ENCODE assay signal across 1 cellular context in genomic region chr20:50298554-50299324, GRCh38.
TF ChIP-seq lines count a peak whose summit lies in the region.

No MANE protein-coding gene starts in this region.

TF ChIP-seq in HepG2, 621 proteins besides CTCF, POLR2A, EP300 and RAD21 (continued from another document and continues in another):
- no peak for TF ChIP-seq ZFP36 (IDR thresholded peaks at IDR 0.05; ENCODE audit: borderline replicate concordance, low read depth, low read length, partially characterized antibody)
- TF ChIP-seq SIX4 (CRISPR knock-in tag; IDR thresholded peaks at IDR 0.05), result no peak
- TF ChIP-seq HNF4A (CRISPR knock-in tag; IDR thresholded peaks at IDR 0.05), result peak; percentile 80
- no peak for TF ChIP-seq NFIC (IDR thresholded peaks at IDR 0.05; ENCODE audit: low read length)
- no peak for TF ChIP-seq BCL6 (CRISPR knock-in tag; IDR thresholded peaks at IDR 0.05)
- TF ChIP-seq ZNF598 (CRISPR knock-in tag; IDR thresholded peaks at IDR 0.05; ENCODE audit: borderline replicate concordance), result no peak
- no peak for TF ChIP-seq ZNF547 (CRISPR knock-in tag; IDR thresholded peaks at IDR 0.05)
- TF ChIP-seq HNRNPLL (IDR thresholded peaks at IDR 0.05; ENCODE audit: low read depth, low read length, poor library complexity, severe bottlenecking), result peak; percentile 30
- TF ChIP-seq GABPB1 (CRISPR knock-in tag; IDR thresholded peaks at IDR 0.05), result peak; percentile 45; the same call in 1 of the 2 replicates
- TF ChIP-seq HMGXB3 (CRISPR knock-in tag; IDR thresholded peaks at IDR 0.05; ENCODE audit: borderline replicate concordance), result 0 out of 2 replicates have a peak, but pooled peaks have one; percentile 26
- TF ChIP-seq ZNF761 (CRISPR knock-in tag; conservative IDR thresholded peaks at IDR 0.05), result no peak
- TF ChIP-seq ZSCAN12 (CRISPR knock-in tag; IDR thresholded peaks at IDR 0.05), result no peak
- 0 out of 2 replicates have a peak, but pooled peaks have one; percentile 56 for TF ChIP-seq ZNF280B (CRISPR knock-in tag; IDR thresholded peaks at IDR 0.05; ENCODE audit: borderline replicate concordance)
- no peak for TF ChIP-seq SNAI1 (CRISPR knock-in tag; IDR thresholded peaks at IDR 0.05; ENCODE audit: borderline replicate concordance)
- no peak for TF ChIP-seq ZNF746 (CRISPR knock-in tag; IDR thresholded peaks at IDR 0.05)
- peak; percentile 66; the same call in 1 of the 2 replicates for TF ChIP-seq MTA1 (CRISPR knock-in tag; IDR thresholded peaks at IDR 0.05; ENCODE audit: borderline replicate concordance)
- no peak for TF ChIP-seq IRF1 (CRISPR knock-in tag; IDR thresholded peaks at IDR 0.05; ENCODE audit: low read depth)
- TF ChIP-seq PRDM10 (CRISPR knock-in tag; IDR thresholded peaks at IDR 0.05; ENCODE audit: low read depth), result no peak
- no peak for TF ChIP-seq CREB3 (CRISPR knock-in tag; IDR thresholded peaks at IDR 0.05)
- 0 out of 2 replicates have a peak, but pooled peaks have one; percentile 14 for TF ChIP-seq ZNF501 (CRISPR knock-in tag; IDR thresholded peaks at IDR 0.05)
- TF ChIP-seq ZNF496 (CRISPR knock-in tag; IDR thresholded peaks at IDR 0.05; ENCODE audit: insufficient replicate concordance), result no peak
- TF ChIP-seq HOXA3 (CRISPR knock-in tag; IDR thresholded peaks at IDR 0.05), result peak; percentile 79
- no peak for TF ChIP-seq ZNF138 (CRISPR knock-in tag; IDR thresholded peaks at IDR 0.05; ENCODE audit: low read depth)
- TF ChIP-seq FOXK2 (IDR thresholded peaks at IDR 0.05), result no peak
- TF ChIP-seq ZSCAN20 (CRISPR knock-in tag; IDR thresholded peaks at IDR 0.05; ENCODE audit: borderline replicate concordance), result no peak
- no peak for TF ChIP-seq ZBTB14 (CRISPR knock-in tag; IDR thresholded peaks at IDR 0.05)
- no peak for TF ChIP-seq HNRNPK (IDR thresholded peaks at IDR 0.05; ENCODE audit: low read depth, low read length, poor library complexity, severe bottlenecking)
- TF ChIP-seq NONO (IDR thresholded peaks at IDR 0.05), result no peak
- peak; percentile 70; the same call in 1 of the 2 replicates for TF ChIP-seq NONO (CRISPR knock-in tag; conservative IDR thresholded peaks at IDR 0.05)
- no peak for TF ChIP-seq ZBTB34 (CRISPR knock-in tag; IDR thresholded peaks at IDR 0.05)
- no peak for TF ChIP-seq PHF8 (CRISPR knock-in tag; IDR thresholded peaks at IDR 0.05)
- no peak for TF ChIP-seq IKZF1 (IDR thresholded peaks at IDR 0.05)
- no peak for TF ChIP-seq E2F2 (CRISPR knock-in tag; IDR thresholded peaks at IDR 0.05; ENCODE audit: borderline replicate concordance)
- TF ChIP-seq SMAD1 (CRISPR knock-in tag; IDR thresholded peaks at IDR 0.05; ENCODE audit: borderline replicate concordance, low read depth), result no peak
- peak; percentile 97 for TF ChIP-seq ZKSCAN8 (CRISPR knock-in tag; IDR thresholded peaks at IDR 0.05; ENCODE audit: borderline replicate concordance)
- TF ChIP-seq ZNF280D (CRISPR knock-in tag; IDR thresholded peaks at IDR 0.05), result no peak
- no peak for TF ChIP-seq THAP8 (CRISPR knock-in tag; IDR thresholded peaks at IDR 0.05; ENCODE audit: borderline replicate concordance)
- TF ChIP-seq NCOR1 (IDR thresholded peaks at IDR 0.05; ENCODE audit: borderline replicate concordance, low read length), result no peak
- no peak for TF ChIP-seq SP140L (CRISPR knock-in tag; IDR thresholded peaks at IDR 0.05; ENCODE audit: borderline replicate concordance)
- TF ChIP-seq FOXA3 (CRISPR knock-in tag; IDR thresholded peaks at IDR 0.05), result peak; percentile 34; the same call in 1 of the 2 replicates
- TF ChIP-seq ZNF180 (CRISPR knock-in tag; IDR thresholded peaks at IDR 0.05; ENCODE audit: borderline replicate concordance, low read depth), result no peak
- peak; percentile 59 for TF ChIP-seq DPF2 (CRISPR knock-in tag; IDR thresholded peaks at IDR 0.05; ENCODE audit: borderline replicate concordance, low read depth)
- peak; percentile 16; the same call in 1 of the 2 replicates for TF ChIP-seq ZNF225 (CRISPR knock-in tag; IDR thresholded peaks at IDR 0.05)
- no peak for TF ChIP-seq NAIF1 (CRISPR knock-in tag; IDR thresholded peaks at IDR 0.05; ENCODE audit: borderline replicate concordance)
- TF ChIP-seq GPN1 (CRISPR knock-in tag; IDR thresholded peaks at IDR 0.05; ENCODE audit: borderline replicate concordance), result no peak
- no peak for TF ChIP-seq HOXA5 (CRISPR knock-in tag; IDR thresholded peaks at IDR 0.05)
- no peak for TF ChIP-seq XBP1 (CRISPR knock-in tag; IDR thresholded peaks at IDR 0.05)
